In genomic region chr14:95157195-95157986, GRCh38 we compare ENCODE assay signal across 1 cellular context.
A peak's percentile ranks its signal among the peaks of the same experiment; 100 is the strongest.
TF ChIP-seq lines count a peak whose summit lies in the region.

A gene with protein sequence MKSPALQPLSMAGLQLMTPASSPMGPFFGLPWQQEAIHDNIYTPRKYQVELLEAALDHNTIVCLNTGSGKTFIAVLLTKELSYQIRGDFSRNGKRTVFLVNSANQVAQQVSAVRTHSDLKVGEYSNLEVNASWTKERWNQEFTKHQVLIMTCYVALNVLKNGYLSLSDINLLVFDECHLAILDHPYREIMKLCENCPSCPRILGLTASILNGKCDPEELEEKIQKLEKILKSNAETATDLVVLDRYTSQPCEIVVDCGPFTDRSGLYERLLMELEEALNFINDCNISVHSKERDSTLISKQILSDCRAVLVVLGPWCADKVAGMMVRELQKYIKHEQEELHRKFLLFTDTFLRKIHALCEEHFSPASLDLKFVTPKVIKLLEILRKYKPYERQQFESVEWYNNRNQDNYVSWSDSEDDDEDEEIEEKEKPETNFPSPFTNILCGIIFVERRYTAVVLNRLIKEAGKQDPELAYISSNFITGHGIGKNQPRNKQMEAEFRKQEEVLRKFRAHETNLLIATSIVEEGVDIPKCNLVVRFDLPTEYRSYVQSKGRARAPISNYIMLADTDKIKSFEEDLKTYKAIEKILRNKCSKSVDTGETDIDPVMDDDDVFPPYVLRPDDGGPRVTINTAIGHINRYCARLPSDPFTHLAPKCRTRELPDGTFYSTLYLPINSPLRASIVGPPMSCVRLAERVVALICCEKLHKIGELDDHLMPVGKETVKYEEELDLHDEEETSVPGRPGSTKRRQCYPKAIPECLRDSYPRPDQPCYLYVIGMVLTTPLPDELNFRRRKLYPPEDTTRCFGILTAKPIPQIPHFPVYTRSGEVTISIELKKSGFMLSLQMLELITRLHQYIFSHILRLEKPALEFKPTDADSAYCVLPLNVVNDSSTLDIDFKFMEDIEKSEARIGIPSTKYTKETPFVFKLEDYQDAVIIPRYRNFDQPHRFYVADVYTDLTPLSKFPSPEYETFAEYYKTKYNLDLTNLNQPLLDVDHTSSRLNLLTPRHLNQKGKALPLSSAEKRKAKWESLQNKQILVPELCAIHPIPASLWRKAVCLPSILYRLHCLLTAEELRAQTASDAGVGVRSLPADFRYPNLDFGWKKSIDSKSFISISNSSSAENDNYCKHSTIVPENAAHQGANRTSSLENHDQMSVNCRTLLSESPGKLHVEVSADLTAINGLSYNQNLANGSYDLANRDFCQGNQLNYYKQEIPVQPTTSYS (N-terminal part only) (minus strand): TSS chr14:95157529. CDS start chr14:95133458, 24,071 bp downstream.

TF ChIP-seq in HepG2, 621 proteins besides CTCF, POLR2A, EP300 and RAD21 (continued from another document and continues in another):
- TF ChIP-seq, protein P1, sequence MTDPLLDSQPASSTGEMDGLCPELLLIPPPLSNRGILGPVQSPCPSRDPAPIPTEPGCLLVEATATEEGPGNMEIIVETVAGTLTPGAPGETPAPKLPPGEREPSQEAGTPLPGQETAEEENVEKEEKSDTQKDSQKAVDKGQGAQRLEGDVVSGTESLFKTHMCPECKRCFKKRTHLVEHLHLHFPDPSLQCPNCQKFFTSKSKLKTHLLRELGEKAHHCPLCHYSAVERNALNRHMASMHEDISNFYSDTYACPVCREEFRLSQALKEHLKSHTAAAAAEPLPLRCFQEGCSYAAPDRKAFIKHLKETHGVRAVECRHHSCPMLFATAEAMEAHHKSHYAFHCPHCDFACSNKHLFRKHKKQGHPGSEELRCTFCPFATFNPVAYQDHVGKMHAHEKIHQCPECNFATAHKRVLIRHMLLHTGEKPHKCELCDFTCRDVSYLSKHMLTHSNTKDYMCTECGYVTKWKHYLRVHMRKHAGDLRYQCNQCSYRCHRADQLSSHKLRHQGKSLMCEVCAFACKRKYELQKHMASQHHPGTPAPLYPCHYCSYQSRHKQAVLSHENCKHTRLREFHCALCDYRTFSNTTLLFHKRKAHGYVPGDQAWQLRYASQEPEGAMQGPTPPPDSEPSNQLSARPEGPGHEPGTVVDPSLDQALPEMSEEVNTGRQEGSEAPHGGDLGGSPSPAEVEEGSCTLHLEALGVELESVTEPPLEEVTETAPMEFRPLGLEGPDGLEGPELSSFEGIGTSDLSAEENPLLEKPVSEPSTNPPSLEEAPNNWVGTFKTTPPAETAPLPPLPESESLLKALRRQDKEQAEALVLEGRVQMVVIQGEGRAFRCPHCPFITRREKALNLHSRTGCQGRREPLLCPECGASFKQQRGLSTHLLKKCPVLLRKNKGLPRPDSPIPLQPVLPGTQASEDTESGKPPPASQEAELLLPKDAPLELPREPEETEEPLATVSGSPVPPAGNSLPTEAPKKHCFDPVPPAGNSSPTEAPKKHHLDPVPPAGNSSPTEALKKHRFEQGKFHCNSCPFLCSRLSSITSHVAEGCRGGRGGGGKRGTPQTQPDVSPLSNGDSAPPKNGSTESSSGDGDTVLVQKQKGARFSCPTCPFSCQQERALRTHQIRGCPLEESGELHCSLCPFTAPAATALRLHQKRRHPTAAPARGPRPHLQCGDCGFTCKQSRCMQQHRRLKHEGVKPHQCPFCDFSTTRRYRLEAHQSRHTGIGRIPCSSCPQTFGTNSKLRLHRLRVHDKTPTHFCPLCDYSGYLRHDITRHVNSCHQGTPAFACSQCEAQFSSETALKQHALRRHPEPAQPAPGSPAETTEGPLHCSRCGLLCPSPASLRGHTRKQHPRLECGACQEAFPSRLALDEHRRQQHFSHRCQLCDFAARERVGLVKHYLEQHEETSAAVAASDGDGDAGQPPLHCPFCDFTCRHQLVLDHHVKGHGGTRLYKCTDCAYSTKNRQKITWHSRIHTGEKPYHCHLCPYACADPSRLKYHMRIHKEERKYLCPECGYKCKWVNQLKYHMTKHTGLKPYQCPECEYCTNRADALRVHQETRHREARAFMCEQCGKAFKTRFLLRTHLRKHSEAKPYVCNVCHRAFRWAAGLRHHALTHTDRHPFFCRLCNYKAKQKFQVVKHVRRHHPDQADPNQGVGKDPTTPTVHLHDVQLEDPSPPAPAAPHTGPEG (CRISPR knock-in tag; IDR thresholded peaks at IDR 0.05): no peak; the same call in 1 of the 2 replicates
- TF ChIP-seq ATF1 (CRISPR knock-in tag; IDR thresholded peaks at IDR 0.05) (no peak), ZNF556 (CRISPR knock-in tag; IDR thresholded peaks at IDR 0.05; ENCODE audit: borderline replicate concordance) (peak; percentile 36; the same call in 1 of the 2 replicates), SOX6 (IDR thresholded peaks at IDR 0.05) (no peak), SOX6 (CRISPR knock-in tag; IDR thresholded peaks at IDR 0.05) (no peak; the same call in 1 of the 2 replicates), NFYC (CRISPR knock-in tag; IDR thresholded peaks at IDR 0.05) (peak; percentile 96), NFATC3 (CRISPR knock-in tag; IDR thresholded peaks at IDR 0.05) (no peak), GABPB1 (CRISPR knock-in tag; IDR thresholded peaks at IDR 0.05) (peak; percentile 80), ZNF274 (CRISPR knock-in tag; IDR thresholded peaks at IDR 0.05) (peak; percentile 37; the same call in 1 of the 2 replicates), KMT2B (CRISPR knock-in tag; IDR thresholded peaks at IDR 0.05) (peak; percentile 89), NCOR1 (IDR thresholded peaks at IDR 0.05; ENCODE audit: borderline replicate concordance, low read length) (no peak), MED8 (CRISPR knock-in tag; IDR thresholded peaks at IDR 0.05; ENCODE audit: insufficient replicate concordance) (no peak), PRDM10 (CRISPR knock-in tag; IDR thresholded peaks at IDR 0.05; ENCODE audit: low read depth) (0 out of 2 replicates have a peak, but pooled peaks have one; percentile 22), DMAP1 (CRISPR knock-in tag; IDR thresholded peaks at IDR 0.05) (peak; percentile 77; the same call in 1 of the 2 replicates), HES4 (CRISPR knock-in tag; IDR thresholded peaks at IDR 0.05; ENCODE audit: borderline replicate concordance) (peak; percentile 30; the same call in 1 of the 2 replicates), BCL6 (CRISPR knock-in tag; IDR thresholded peaks at IDR 0.05) (peak; percentile 37; the same call in 1 of the 2 replicates), HCFC1 (IDR thresholded peaks at IDR 0.05; ENCODE audit: low read depth, low read length) (peak; percentile 36; the same call in 1 of the 2 replicates), MIER3 (CRISPR knock-in tag; IDR thresholded peaks at IDR 0.05; ENCODE audit: borderline replicate concordance) (no peak), RXRB (CRISPR knock-in tag; IDR thresholded peaks at IDR 0.05; ENCODE audit: borderline replicate concordance) (peak; percentile 64; the same call in 1 of the 2 replicates), ZNF841 (CRISPR knock-in tag; IDR thresholded peaks at IDR 0.05; ENCODE audit: borderline replicate concordance) (no peak), KAT8 (CRISPR knock-in tag; IDR thresholded peaks at IDR 0.05) (peak; percentile 85), CCDC6 (CRISPR knock-in tag; IDR thresholded peaks at IDR 0.05) (0 out of 2 replicates have a peak, but pooled peaks have one; percentile 10), KDM2A (CRISPR knock-in tag; IDR thresholded peaks at IDR 0.05; ENCODE audit: borderline replicate concordance, low read depth) (peak; percentile 90), MED1 (CRISPR knock-in tag; IDR thresholded peaks at IDR 0.05) (no peak; the same call in 1 of the 2 replicates), STAT5B (CRISPR knock-in tag; IDR thresholded peaks at IDR 0.05) (no peak), ZNF224 (CRISPR knock-in tag; IDR thresholded peaks at IDR 0.05) (no peak), ZFP82 (CRISPR knock-in tag; IDR thresholded peaks at IDR 0.05; ENCODE audit: borderline replicate concordance) (peak; percentile 96; the same call in 1 of the 2 replicates), ZNF430 (CRISPR knock-in tag; IDR thresholded peaks at IDR 0.05) (peak; percentile 59)
- TF ChIP-seq, protein P2, sequence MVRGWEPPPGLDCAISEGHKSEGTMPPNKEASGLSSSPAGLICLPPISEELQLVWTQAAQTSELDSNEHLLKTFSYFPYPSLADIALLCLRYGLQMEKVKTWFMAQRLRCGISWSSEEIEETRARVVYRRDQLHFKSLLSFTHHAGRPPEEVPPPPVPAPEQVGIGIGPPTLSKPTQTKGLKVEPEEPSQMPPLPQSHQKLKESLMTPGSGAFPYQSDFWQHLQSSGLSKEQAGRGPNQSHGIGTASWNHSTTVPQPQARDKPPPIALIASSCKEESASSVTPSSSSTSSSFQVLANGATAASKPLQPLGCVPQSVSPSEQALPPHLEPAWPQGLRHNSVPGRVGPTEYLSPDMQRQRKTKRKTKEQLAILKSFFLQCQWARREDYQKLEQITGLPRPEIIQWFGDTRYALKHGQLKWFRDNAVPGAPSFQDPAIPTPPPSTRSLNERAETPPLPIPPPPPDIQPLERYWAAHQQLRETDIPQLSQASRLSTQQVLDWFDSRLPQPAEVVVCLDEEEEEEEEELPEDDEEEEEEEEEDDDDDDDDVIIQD (CRISPR knock-in tag; IDR thresholded peaks at IDR 0.05; ENCODE audit: low read depth): no peak
- TF ChIP-seq, protein P3, sequence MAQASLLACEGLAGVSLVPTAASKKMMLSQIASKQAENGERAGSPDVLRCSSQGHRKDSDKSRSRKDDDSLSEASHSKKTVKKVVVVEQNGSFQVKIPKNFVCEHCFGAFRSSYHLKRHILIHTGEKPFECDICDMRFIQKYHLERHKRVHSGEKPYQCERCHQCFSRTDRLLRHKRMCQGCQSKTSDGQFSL (CRISPR knock-in tag; IDR thresholded peaks at IDR 0.05): peak; percentile 61; the same call in 1 of the 2 replicates
- TF ChIP-seq, protein P4, sequence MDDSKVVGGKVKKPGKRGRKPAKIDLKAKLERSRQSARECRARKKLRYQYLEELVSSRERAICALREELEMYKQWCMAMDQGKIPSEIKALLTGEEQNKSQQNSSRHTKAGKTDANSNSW (CRISPR knock-in tag; IDR thresholded peaks at IDR 0.05; ENCODE audit: borderline replicate concordance): no peak
- TF ChIP-seq, protein P5, sequence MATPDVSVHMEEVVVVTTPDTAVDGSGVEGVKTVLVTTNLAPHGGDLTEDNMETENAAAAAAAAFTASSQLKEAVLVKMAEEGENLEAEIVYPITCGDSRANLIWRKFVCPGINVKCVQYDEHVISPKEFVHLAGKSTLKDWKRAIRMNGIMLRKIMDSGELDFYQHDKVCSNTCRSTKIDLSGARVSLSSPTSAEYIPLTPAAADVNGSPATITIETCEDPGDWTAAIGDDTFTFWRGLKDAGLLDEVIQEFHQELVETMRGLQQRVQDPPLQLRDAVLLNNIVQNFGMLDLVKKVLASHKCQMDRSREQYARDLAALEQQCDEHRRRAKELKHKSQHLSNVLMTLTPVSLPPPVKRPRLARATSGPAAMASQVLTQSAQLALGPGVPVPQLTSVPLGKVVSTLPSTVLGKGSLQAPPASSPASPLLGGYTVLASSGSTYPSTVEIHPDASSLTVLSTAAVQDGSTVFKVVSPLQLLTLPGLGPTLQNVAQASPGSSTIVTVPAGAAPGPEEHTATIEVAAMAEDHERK (CRISPR knock-in tag; IDR thresholded peaks at IDR 0.05; ENCODE audit: low read depth): peak; percentile 32; the same call in 1 of the 2 replicates
- TF ChIP-seq, protein P6, sequence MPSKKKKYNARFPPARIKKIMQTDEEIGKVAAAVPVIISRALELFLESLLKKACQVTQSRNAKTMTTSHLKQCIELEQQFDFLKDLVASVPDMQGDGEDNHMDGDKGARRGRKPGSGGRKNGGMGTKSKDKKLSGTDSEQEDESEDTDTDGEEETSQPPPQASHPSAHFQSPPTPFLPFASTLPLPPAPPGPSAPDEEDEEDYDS (CRISPR knock-in tag; IDR thresholded peaks at IDR 0.05): peak; percentile 61; the same call in 1 of the 2 replicates
- TF ChIP-seq, protein P7, sequence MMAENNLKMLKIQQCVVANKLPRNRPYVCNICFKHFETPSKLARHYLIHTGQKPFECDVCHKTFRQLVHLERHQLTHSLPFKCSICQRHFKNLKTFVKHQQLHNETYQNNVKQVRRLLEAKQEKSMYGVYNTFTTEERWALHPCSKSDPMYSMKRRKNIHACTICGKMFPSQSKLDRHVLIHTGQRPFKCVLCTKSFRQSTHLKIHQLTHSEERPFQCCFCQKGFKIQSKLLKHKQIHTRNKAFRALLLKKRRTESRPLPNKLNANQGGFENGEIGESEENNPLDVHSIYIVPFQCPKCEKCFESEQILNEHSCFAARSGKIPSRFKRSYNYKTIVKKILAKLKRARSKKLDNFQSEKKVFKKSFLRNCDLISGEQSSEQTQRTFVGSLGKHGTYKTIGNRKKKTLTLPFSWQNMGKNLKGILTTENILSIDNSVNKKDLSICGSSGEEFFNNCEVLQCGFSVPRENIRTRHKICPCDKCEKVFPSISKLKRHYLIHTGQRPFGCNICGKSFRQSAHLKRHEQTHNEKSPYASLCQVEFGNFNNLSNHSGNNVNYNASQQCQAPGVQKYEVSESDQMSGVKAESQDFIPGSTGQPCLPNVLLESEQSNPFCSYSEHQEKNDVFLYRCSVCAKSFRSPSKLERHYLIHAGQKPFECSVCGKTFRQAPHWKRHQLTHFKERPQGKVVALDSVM (CRISPR knock-in tag; IDR thresholded peaks at IDR 0.05): peak; percentile 64
